1 cellular context compared by ENCODE assay signal in genomic region chr15:35616436-35617271, GRCh38.
TF ChIP-seq lines count a peak whose summit lies in the region.

No MANE protein-coding gene starts in this region.

TF ChIP-seq in IMR-90, 13 proteins besides CTCF, POLR2A, EP300 and RAD21 (continued from another document):
- TF ChIP-seq MXI1 (IDR thresholded peaks at IDR 0.05; ENCODE audit: borderline replicate concordance, low read depth, low read length) = no peak
- no peak for TF ChIP-seq MAFK (IDR thresholded peaks at IDR 0.05; ENCODE audit: low read depth, low read length)
- TF ChIP-seq NFE2L2 (IDR thresholded peaks at IDR 0.05; ENCODE audit: low read depth, low read length) = no peak
- no peak for TF ChIP-seq CHD1 (IDR thresholded peaks at IDR 0.05; ENCODE audit: low read depth, low read length)
- TF ChIP-seq CEBPB (IDR thresholded peaks at IDR 0.05; ENCODE audit: low read depth, low read length) = no peak
- TF ChIP-seq RFX5 (IDR thresholded peaks at IDR 0.05; ENCODE audit: low read depth, low read length) = no peak
- no peak for TF ChIP-seq BHLHE40 (IDR thresholded peaks at IDR 0.05; ENCODE audit: low read depth, low read length)
- TF ChIP-seq ELK1 (IDR thresholded peaks at IDR 0.05; ENCODE audit: borderline replicate concordance, low read depth, low read length) = no peak
- TF ChIP-seq MAZ (IDR thresholded peaks at IDR 0.05; ENCODE audit: borderline replicate concordance, low read depth, low read length) = no peak
